Comparison of ENCODE assay signal across 8 cellular contexts in genomic region chr13:26185720-26186119, GRCh38. TPM values are rescaled to one million over a fixed set of nuclear protein-coding genes. Genes with fewer than 3 reads are reported as not detected.
DNase-seq lines count a peak whose midpoint lies in the region; ATAC-seq lines count a peak whose summit lies in the region.

No MANE protein-coding gene starts in this region.

- peak overlapping the region; percentile 77 to 90 (median 83) for H3K9ac ChIP-seq in BLaER1 treated with 17β-estradiol and CSF1 and Interleukin-3, amounts not matched to agents 10 nM and 100 nM
- peak overlapping the region; percentile 65; the same call in 1 of the 2 replicates for H3K9ac ChIP-seq in iPS-20b (ENCODE audit: low read depth, low read length)

- no peaks in the 10 kb centered on the region for H3K9me3 ChIP-seq in BLaER1 treated with 17β-estradiol and CSF1 and Interleukin-3, amounts not matched to agents 10 nM and 100 nM (replicated peaks in 1 of 11)
- H3K9me3 ChIP-seq in iPS-20b (ENCODE audit: insufficient read depth, low read depth, low read length) = no peaks in the 10 kb centered on the region

- H3K4me2 ChIP-seq in BLaER1 treated with 17β-estradiol and CSF1 and Interleukin-3, amounts not matched to agents 10 nM and 100 nM = peak overlapping the region; percentile 74 to 97 (median 88)

- DNase-seq in activated naive CD4-positive, alpha-beta T cell treated with anti-CD3 and anti-CD28 coated beads, Interleukin-2, amount 50 U/mL, for 72 hours (ENCODE audit: low spot score in 2 of 2) = no peak
- DNase-seq in substantia nigra (lab: John Stamatoyannopoulos, UW) = no peak
- no peak for DNase-seq in stimulated activated CD4-positive, alpha-beta T cell treated with anti-CD3 and anti-CD28 coated beads, Interleukin-1b, Interleukin-23, amount 100 ng/mL, for 48 hours
- no peak for DNase-seq in NCI-H1694 (lab: John Stamatoyannopoulos, UW)
- DNase-seq in effector CD4-positive, alpha-beta T cell = no peak

- H3K36me3 Mint-ChIP-seq in activated naive CD4-positive, alpha-beta T cell treated with anti-CD3 and anti-CD28 coated beads, Interleukin-2, amount 50 U/mL, for 72 hours = peaks cover 0 to 5% of the 10 kb centered on the region in 2 donors

- H3K27ac ChIP-seq in BLaER1 treated with 17β-estradiol and CSF1 and Interleukin-3, amounts not matched to agents 10 nM and 100 nM = peak overlapping the region; percentile 71 to 92 (median 84); a peak in 20 of 22 replicates
- H3K27ac ChIP-seq in iPS-20b (ENCODE audit: low read length) (no peak overlapping the region), substantia nigra (ENCODE audit: low read depth, low read length, poor library complexity, severe bottlenecking) (peak overlapping the region; percentile 57)

- H3K4me3 ChIP-seq in BLaER1 treated with 17β-estradiol and CSF1 and Interleukin-3, amounts not matched to agents 10 nM and 100 nM = peak overlapping the region; percentile 56 to 75 (median 64)
- H3K4me3 ChIP-seq in iPS-20b (ENCODE audit: low read length) = peak overlapping the region; percentile 78

- H4K20me1 ChIP-seq in BLaER1 treated with 17β-estradiol and CSF1 and Interleukin-3, amounts not matched to agents 10 nM and 100 nM = no peaks in the 10 kb centered on the region; a peak in 1 of 22 replicates

- no peaks in the 10 kb centered on the region for H3K9me3 Mint-ChIP-seq in activated naive CD4-positive, alpha-beta T cell treated with anti-CD3 and anti-CD28 coated beads, Interleukin-2, amount 50 U/mL, for 72 hours

- peaks cover 0 to 9% (median 0%) of the 10 kb centered on the region in 11 experiments; a peak in 2 of 22 replicates for H3K36me3 ChIP-seq in BLaER1 treated with 17β-estradiol and CSF1 and Interleukin-3, amounts not matched to agents 10 nM and 100 nM
- H3K36me3 ChIP-seq in iPS-20b (ENCODE audit: insufficient read depth, low read depth, low read length) = no peaks in the 10 kb centered on the region

- peak overlapping the region; percentile 88 to 96 for H3K27ac Mint-ChIP-seq in activated naive CD4-positive, alpha-beta T cell treated with anti-CD3 and anti-CD28 coated beads, Interleukin-2, amount 50 U/mL, for 72 hours

- peaks cover 17 to 27% (median 21%) of the 10 kb centered on the region in 10 experiments for H3K4me1 ChIP-seq in BLaER1 treated with 17β-estradiol and CSF1 and Interleukin-3, amounts not matched to agents 10 nM and 100 nM
- no peaks in the 10 kb centered on the region for H3K4me1 ChIP-seq in iPS-20b (ENCODE audit: insufficient read depth, low read length)

- H3K27me3 ChIP-seq in BLaER1 treated with 17β-estradiol and CSF1 and Interleukin-3, amounts not matched to agents 10 nM and 100 nM = no peaks in the 10 kb centered on the region
- H3K27me3 ChIP-seq in iPS-20b (ENCODE audit: insufficient read depth, low read length) = peaks cover 8% of the 10 kb centered on the region

- peak; percentile 2 for ATAC-seq in HG02571 (IDR thresholded peaks at IDR 0.05; ENCODE audit: unreplicated experiment)
- ATAC-seq in activated naive CD4-positive, alpha-beta T cell treated with anti-CD3 and anti-CD28 coated beads, Interleukin-2, amount 50 U/mL, for 72 hours = peak in 1 of 2 donors; percentile 2

RNA-seq across cellular contexts. Expression of gene RNF6, which starts 36.4 kb away (rescaled TPM):
- 10 to 100 TPM; 32.7 to 35.1 TPM for total RNA-seq in activated naive CD4-positive, alpha-beta T cell treated with anti-CD3 and anti-CD28 coated beads, Interleukin-2, amount 50 U/mL, for 72 hours
